ENCODE assay signal across 1 cellular context in the genomic region with DNA sequence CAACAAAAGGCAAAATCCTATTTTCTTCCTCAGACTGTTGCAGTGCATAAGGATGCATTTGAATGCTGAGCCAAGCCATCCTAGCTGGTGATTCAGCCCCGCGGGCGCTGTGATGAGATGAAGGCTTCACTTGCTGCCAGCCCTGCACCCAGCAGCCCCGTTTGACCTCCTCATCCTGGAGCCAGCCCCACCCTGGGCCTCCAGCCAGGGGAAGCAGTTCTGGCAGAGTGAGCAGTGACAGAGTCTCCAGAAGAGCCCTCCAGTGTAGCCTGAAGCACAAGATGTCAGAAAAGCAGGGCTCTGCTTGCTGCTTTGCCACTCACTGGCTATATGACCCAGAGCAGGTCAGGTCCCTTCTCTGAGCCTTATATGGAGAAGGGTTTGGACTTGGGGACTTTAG.
TF ChIP-seq lines count a peak whose summit lies in the region.

No MANE protein-coding gene starts in this region.

TF ChIP-seq in GM23338, 12 proteins besides CTCF, POLR2A, EP300 and RAD21:
- TF ChIP-seq, protein P1, sequence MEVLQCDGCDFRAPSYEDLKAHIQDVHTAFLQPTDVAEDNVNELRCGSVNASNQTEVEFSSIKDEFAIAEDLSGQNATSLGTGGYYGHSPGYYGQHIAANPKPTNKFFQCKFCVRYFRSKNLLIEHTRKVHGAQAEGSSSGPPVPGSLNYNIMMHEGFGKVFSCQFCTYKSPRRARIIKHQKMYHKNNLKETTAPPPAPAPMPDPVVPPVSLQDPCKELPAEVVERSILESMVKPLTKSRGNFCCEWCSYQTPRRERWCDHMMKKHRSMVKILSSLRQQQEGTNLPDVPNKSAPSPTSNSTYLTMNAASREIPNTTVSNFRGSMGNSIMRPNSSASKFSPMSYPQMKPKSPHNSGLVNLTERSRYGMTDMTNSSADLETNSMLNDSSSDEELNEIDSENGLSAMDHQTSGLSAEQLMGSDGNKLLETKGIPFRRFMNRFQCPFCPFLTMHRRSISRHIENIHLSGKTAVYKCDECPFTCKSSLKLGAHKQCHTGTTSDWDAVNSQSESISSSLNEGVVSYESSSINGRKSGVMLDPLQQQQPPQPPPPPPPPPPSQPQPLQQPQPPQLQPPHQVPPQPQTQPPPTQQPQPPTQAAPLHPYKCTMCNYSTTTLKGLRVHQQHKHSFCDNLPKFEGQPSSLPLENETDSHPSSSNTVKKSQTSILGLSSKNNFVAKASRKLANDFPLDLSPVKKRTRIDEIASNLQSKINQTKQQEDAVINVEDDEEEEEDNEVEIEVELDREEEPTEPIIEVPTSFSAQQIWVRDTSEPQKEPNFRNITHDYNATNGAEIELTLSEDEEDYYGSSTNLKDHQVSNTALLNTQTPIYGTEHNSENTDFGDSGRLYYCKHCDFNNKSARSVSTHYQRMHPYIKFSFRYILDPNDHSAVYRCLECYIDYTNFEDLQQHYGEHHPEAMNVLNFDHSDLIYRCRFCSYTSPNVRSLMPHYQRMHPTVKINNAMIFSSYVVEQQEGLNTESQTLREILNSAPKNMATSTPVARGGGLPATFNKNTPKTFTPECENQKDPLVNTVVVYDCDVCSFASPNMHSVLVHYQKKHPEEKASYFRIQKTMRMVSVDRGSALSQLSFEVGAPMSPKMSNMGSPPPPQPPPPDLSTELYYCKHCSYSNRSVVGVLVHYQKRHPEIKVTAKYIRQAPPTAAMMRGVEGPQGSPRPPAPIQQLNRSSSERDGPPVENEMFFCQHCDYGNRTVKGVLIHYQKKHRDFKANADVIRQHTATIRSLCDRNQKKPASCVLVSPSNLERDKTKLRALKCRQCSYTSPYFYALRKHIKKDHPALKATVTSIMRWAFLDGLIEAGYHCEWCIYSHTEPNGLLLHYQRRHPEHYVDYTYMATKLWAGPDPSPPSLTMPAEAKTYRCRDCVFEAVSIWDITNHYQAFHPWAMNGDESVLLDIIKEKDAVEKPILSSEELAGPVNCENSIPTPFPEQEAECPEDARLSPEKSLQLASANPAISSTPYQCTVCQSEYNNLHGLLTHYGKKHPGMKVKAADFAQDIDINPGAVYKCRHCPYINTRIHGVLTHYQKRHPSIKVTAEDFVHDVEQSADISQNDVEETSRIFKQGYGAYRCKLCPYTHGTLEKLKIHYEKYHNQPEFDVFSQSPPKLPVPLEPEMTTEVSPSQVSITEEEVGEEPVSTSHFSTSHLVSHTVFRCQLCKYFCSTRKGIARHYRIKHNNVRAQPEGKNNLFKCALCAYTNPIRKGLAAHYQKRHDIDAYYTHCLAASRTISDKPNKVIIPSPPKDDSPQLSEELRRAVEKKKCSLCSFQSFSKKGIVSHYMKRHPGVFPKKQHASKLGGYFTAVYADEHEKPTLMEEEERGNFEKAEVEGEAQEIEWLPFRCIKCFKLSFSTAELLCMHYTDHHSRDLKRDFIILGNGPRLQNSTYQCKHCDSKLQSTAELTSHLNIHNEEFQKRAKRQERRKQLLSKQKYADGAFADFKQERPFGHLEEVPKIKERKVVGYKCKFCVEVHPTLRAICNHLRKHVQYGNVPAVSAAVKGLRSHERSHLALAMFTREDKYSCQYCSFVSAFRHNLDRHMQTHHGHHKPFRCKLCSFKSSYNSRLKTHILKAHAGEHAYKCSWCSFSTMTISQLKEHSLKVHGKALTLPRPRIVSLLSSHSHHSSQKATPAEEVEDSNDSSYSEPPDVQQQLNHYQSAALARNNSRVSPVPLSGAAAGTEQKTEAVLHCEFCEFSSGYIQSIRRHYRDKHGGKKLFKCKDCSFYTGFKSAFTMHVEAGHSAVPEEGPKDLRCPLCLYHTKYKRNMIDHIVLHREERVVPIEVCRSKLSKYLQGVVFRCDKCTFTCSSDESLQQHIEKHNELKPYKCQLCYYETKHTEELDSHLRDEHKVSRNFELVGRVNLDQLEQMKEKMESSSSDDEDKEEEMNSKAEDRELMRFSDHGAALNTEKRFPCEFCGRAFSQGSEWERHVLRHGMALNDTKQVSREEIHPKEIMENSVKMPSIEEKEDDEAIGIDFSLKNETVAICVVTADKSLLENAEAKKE (CRISPR knock-in tag; IDR thresholded peaks at IDR 0.05) = no peak
- TF ChIP-seq ZNF114 (CRISPR knock-in tag; IDR thresholded peaks at IDR 0.05) (no peak), POLR2AphosphoS5 (IDR thresholded peaks at IDR 0.05; ENCODE audit: low read depth) (no peak), ZNF331 (CRISPR knock-in tag; IDR thresholded peaks at IDR 0.05; ENCODE audit: low read depth) (no peak), CREB1 (CRISPR knock-in tag; IDR thresholded peaks at IDR 0.05; ENCODE audit: low read depth) (no peak), EZH2phosphoT487 (IDR thresholded peaks at IDR 0.05; ENCODE audit: unreplicated experiment) (no peak), STAT1 (IDR thresholded peaks at IDR 0.05; ENCODE audit: unreplicated experiment) (no peak)
- TF ChIP-seq, protein P2, sequence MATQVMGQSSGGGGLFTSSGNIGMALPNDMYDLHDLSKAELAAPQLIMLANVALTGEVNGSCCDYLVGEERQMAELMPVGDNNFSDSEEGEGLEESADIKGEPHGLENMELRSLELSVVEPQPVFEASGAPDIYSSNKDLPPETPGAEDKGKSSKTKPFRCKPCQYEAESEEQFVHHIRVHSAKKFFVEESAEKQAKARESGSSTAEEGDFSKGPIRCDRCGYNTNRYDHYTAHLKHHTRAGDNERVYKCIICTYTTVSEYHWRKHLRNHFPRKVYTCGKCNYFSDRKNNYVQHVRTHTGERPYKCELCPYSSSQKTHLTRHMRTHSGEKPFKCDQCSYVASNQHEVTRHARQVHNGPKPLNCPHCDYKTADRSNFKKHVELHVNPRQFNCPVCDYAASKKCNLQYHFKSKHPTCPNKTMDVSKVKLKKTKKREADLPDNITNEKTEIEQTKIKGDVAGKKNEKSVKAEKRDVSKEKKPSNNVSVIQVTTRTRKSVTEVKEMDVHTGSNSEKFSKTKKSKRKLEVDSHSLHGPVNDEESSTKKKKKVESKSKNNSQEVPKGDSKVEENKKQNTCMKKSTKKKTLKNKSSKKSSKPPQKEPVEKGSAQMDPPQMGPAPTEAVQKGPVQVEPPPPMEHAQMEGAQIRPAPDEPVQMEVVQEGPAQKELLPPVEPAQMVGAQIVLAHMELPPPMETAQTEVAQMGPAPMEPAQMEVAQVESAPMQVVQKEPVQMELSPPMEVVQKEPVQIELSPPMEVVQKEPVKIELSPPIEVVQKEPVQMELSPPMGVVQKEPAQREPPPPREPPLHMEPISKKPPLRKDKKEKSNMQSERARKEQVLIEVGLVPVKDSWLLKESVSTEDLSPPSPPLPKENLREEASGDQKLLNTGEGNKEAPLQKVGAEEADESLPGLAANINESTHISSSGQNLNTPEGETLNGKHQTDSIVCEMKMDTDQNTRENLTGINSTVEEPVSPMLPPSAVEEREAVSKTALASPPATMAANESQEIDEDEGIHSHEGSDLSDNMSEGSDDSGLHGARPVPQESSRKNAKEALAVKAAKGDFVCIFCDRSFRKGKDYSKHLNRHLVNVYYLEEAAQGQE (IDR thresholded peaks at IDR 0.05; ENCODE audit: unreplicated experiment) = no peak
- TF ChIP-seq, protein P3, sequence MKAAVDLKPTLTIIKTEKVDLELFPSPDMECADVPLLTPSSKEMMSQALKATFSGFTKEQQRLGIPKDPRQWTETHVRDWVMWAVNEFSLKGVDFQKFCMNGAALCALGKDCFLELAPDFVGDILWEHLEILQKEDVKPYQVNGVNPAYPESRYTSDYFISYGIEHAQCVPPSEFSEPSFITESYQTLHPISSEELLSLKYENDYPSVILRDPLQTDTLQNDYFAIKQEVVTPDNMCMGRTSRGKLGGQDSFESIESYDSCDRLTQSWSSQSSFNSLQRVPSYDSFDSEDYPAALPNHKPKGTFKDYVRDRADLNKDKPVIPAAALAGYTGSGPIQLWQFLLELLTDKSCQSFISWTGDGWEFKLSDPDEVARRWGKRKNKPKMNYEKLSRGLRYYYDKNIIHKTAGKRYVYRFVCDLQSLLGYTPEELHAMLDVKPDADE (IDR thresholded peaks at IDR 0.05) = no peak
TF ChIP-seq in GM23338: peak in this region for 0.
